In the genomic region with DNA sequence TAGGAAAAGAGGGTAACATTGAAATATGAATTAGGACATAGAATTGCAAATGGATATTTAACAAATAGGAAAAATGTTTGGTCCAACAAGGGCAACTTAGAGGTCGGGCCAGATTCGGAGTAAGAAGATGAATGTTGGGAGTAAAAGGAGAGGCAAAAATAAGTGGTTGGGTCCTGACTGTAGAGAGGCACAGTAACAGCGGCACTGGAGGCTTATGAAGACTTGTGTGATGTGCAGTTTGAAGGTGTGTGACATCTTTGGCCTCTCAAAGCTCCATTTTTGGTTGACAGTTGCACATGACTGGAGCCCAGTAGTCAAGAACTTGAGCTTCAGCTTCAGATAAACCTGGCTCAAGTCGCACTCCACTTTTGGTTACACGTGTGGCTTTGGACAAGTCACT, we compare ENCODE assay signal across 32 cellular contexts.
"Had no signal": no experiment of that assay in that cellular context is flagged by ENCODE, and none has a peak within 500 bp of the region (broad histone marks: within the 10 kb centered on the region; RNA-seq: fewer than 3 reads in every experiment).

No MANE protein-coding gene starts in this region.

- DNase-seq: activated effector memory CD4-positive, alpha-beta T cell treated with anti-CD3 and anti-CD28 coated beads, Interleukin-2, amount 50 U/mL, for 16 hours; activated effector memory CD4-positive, alpha-beta T cell treated with Interleukin-2 at 50 U/mL for 16 hours; activated gamma-delta T cell; activated gamma-delta T cell treated with Interleukin-2 at 50 U/mL for 16 hours; activated naive CD4-positive, alpha-beta T cell; activated naive CD4-positive, alpha-beta T cell treated with anti-CD3 and anti-CD28 coated beads for 36 hours; activated naive CD4-positive, alpha-beta T cell treated with anti-CD3 and anti-CD28 coated beads, Interleukin-2, amount 10 ng/mL, durations not matched to agents 7 days and 5 days; activated naive CD4-positive, alpha-beta T cell treated with anti-CD3 and anti-CD28 coated beads, Interleukin-2, amount 50 U/mL, for 16 hours; activated naive CD4-positive, alpha-beta T cell treated with Interleukin-2 at 50 U/mL for 16 hours; activated naive CD8-positive, alpha-beta T cell treated with anti-CD3 and anti-CD28 coated beads for 36 hours; activated naive CD8-positive, alpha-beta T cell treated with anti-CD3 and anti-CD28 coated beads, Interleukin-2, amount 10 ng/mL, durations not matched to agents 7 days and 5 days; activated naive CD8-positive, alpha-beta T cell treated with anti-CD3 and anti-CD28 coated beads, Interleukin-2, amount 50 U/mL, for 24 hours; activated T-cell treated with anti-CD3 and anti-CD28 coated beads, Interleukin-2, amount 50 U/mL, for 1 hour; activated T-cell treated with anti-CD3 and anti-CD28 coated beads, Interleukin-2, amount 50 U/mL, for 24 hours; activated T-cell treated with anti-CD3 and anti-CD28 coated beads, Interleukin-2, amount 50 U/mL, for 4 hours; activated T-cell treated with anti-CD3 and anti-CD28 coated beads, Interleukin-2, amount 50 U/mL, for 48 hours; activated T-cell treated with anti-CD3 and anti-CD28 coated beads, Interleukin-2, amount 50 U/mL, for 72 hours; adrenal gland; amniotic stem cell; amygdala; anterior cingulate cortex; aorta; body of pancreas; brain microvascular endothelial cell; caudate nucleus; central memory CD4-positive, alpha-beta T cell; cerebellar nuclear complex had no signal

- H3K27ac ChIP-seq: adrenal gland, ascending aorta, body of pancreas, brain microvascular endothelial cell, breast epithelium, cardiac muscle cell had no signal

- ATAC-seq: activated naive CD4-positive, alpha-beta T cell treated with anti-CD3 and anti-CD28 coated beads, Interleukin-2, amount 50 U/mL, for 72 hours; activated naive CD8-positive, alpha-beta T cell treated with anti-CD3 and anti-CD28 coated beads, Interleukin-2, amount 50 U/mL, for 24 hours; activated T-cell treated with anti-CD3 and anti-CD28 coated beads, Interleukin-2, amount 50 U/mL, for 4 hours; activated T-cell treated with anti-CD3 and anti-CD28 coated beads, Interleukin-2, amount 50 U/mL, for 72 hours; activated T-helper 17 cell treated with anti-CD3 and anti-CD28 coated beads, Interleukin-2, amount 50 U/mL, for 72 hours; body of pancreas had no signal

- H3K27me3 ChIP-seq: adrenal gland, ascending aorta, body of pancreas, brain microvascular endothelial cell, breast epithelium had no signal

- H3K4me1 ChIP-seq: adrenal gland, ascending aorta, body of pancreas, breast epithelium had no signal

- H3K9me3 ChIP-seq: adrenal gland, ascending aorta, body of pancreas, breast epithelium had no signal

- H3K4me3 ChIP-seq: adrenal gland, ascending aorta, body of pancreas, breast epithelium, cardiac muscle cell had no signal

- H3K36me3 ChIP-seq: adrenal gland, ascending aorta, brain microvascular endothelial cell, breast epithelium, cardiac muscle cell had no signal
